ENCODE assay signal across 8 cellular contexts in the genomic region with DNA sequence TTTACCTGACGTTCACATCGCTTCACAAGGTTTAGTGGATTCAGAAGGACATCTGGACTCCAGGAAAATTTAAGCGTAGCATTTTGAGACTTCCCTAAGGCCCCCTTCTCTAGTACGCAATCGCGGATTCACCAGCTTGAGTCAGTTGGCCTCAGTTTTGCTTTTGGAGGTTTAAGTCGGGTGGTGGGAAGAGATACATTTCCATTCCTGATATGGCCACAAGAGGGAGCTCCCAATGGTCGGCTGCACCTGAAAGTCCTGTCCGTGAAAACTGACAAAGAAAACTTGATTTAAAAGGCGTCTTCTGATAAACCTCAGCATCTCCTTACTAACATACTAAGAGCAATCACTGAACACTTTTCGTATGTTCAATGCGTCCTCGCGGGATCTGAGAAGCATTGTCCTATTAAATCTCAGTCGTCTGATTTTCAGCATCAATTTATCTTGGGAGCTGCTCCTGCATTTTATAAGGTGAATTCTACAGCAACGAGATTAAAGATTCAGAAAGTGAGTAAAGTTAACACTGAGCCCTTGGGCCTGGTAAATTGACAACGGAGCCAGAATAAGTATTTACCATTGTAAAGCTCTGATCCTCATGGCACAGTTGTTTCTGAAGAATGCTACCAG. TPM values are rescaled to one million over a fixed set of nuclear protein-coding genes. Genes with fewer than 3 reads are reported as not detected.
DNase-seq lines count a peak whose midpoint lies in the region; ATAC-seq and TF ChIP-seq lines count a peak whose summit lies in the region.

No MANE protein-coding gene starts in this region.

- ATAC-seq in activated B cell treated with CpG ODN at 0.5 μM for 24 hours (ENCODE audit: low read depth) (peak; percentile 28), left lung (peak; percentile 88), GM21528 (IDR thresholded peaks at IDR 0.05; ENCODE audit: low FRiP score, unreplicated experiment) (no peak)

- no peaks in the 10 kb centered on the region for H3K27me3 ChIP-seq in left lung

- no peaks in the 10 kb centered on the region for H3K36me3 ChIP-seq in left lung

- H3K36me3 Mint-ChIP-seq in activated B cell treated with CpG ODN at 0.5 μM for 24 hours (ENCODE audit: low read depth): no peaks in the 10 kb centered on the region
- no peaks in the 10 kb centered on the region for H3K36me3 Mint-ChIP-seq in chondrocyte (ENCODE audit: low read depth)

- H3K9me3 Mint-ChIP-seq in activated B cell treated with CpG ODN at 0.5 μM for 24 hours (no peaks in the 10 kb centered on the region), chondrocyte (ENCODE audit: low read depth) (no peaks in the 10 kb centered on the region)

- peak overlapping the region in 1 of 2 donors; percentile 17 for H3K4me3 ChIP-seq in left lung

- peaks cover 0 to 37% of the 10 kb centered on the region in 2 donors for H3K4me1 ChIP-seq in left lung

- no peak overlapping the region for H3K27ac Mint-ChIP-seq in activated B cell treated with CpG ODN at 0.5 μM for 24 hours
- H3K27ac Mint-ChIP-seq in chondrocyte (ENCODE audit: unreplicated experiment): no peak overlapping the region

- peaks cover 6% of the 10 kb centered on the region for H3K4me1 Mint-ChIP-seq in activated B cell treated with CpG ODN at 0.5 μM for 24 hours
- peaks cover 6% of the 10 kb centered on the region for H3K4me1 Mint-ChIP-seq in chondrocyte (ENCODE audit: low read depth)

- CTCF ChIA-PET in activated B cell treated with CpG ODN at 0.5 μM for 24 hours (lab: Charles Lee): interaction anchor here (0.6 to 6.1 kb wide), 13 partner anchors 10 to 788 kb away, joined by 3 to 55 read pairs (median 4); a partner anchor contains a TSS

- POLR2A ChIA-PET in activated B cell treated with CpG ODN at 0.5 μM for 24 hours (lab: Charles Lee): interaction anchor here (1.2 kb wide), 1 partner anchor 180 kb away, joined by 4 read pairs; no protein-coding TSS in a partner anchor

- peak; percentile 88 for DNase-seq in DMS53 (lab: John Stamatoyannopoulos, UW)
- DNase-seq in HCEC 1CT: peak; percentile 39
- DNase-seq in NCI-H187 treated with DMSO at 0.1 percent for 48 hours (lab: John Stamatoyannopoulos, UW): peak; percentile 51
- no peak for DNase-seq in activated B cell treated with CpG ODN at 0.5 μM for 24 hours
- no peak for DNase-seq in chondrocyte (ENCODE audit: low spot score)
- no peak for DNase-seq in left lung
- DNase-seq in stimulated activated CD4-positive, alpha-beta T cell treated with anti-CD3 and anti-CD28 coated beads, Interleukin-2, amount 100 ng/mL, for 4 hours (ENCODE audit: low read depth): peak; percentile 29

- no peaks in the 10 kb centered on the region for H3K9me3 ChIP-seq in left lung

- intact Hi-C loops in activated B cell treated with CpG ODN at 0.5 μM for 24 hours (cut with micrococcal nuclease) (loop anchor here (1.0 to 5.0 kb wide), 3 partner anchors 165 to 503 kb away; no protein-coding TSS in a partner anchor), left lung (cut with DNase I) (loop anchor here in 1 of 2 donors (10.0 kb wide), 1 partner anchor 505 kb away; no protein-coding TSS in a partner anchor)

- TF ChIP-seq CTCF in activated B cell treated with CpG ODN at 0.5 μM for 24 hours (IDR thresholded peaks at IDR 0.05) (peak; percentile 31), chondrocyte (IDR thresholded peaks at IDR 0.05) (peak; percentile 94), left lung (IDR thresholded peaks at IDR 0.05) (peak; percentile 83 to 85)

- H3K27ac ChIP-seq in left lung: peak overlapping the region; percentile 84

- peak overlapping the region; percentile 58 for H3K4me3 Mint-ChIP-seq in activated B cell treated with CpG ODN at 0.5 μM for 24 hours
- no peak overlapping the region for H3K4me3 Mint-ChIP-seq in chondrocyte (ENCODE audit: unreplicated experiment)

- H3K27me3 Mint-ChIP-seq in activated B cell treated with CpG ODN at 0.5 μM for 24 hours (peaks cover 15% of the 10 kb centered on the region), chondrocyte (ENCODE audit: low read depth) (peaks cover 24% of the 10 kb centered on the region)

RNA-seq across cellular contexts. Expression of a gene that starts 50.6 kb away (rescaled TPM):
- total RNA-seq in activated B cell treated with CpG ODN at 0.5 μM for 24 hours (not detected in 2 replicates), chondrocyte (0.30 to 0.85 TPM (median 0.36 TPM) in 3 replicates), left lung (1 to 10 TPM; 4.8 to 7.7 TPM)

Comparison
In these comparisons a context has a peak if more than half of its experiments do, and no peak if none do; other contexts are left out.
1. DNase-seq: peak in DMS53 (single experiment), HCEC 1CT (single experiment), NCI-H187 treated with DMSO at 0.1 percent for 48 hours (single experiment) and stimulated activated CD4-positive, alpha-beta T cell treated with anti-CD3 and anti-CD28 coated beads, Interleukin-2, amount 100 ng/mL, for 4 hours (single experiment); none in activated B cell treated with CpG ODN at 0.5 μM for 24 hours (single experiment), chondrocyte (single experiment) and left lung (0 of 2).
2. CTCF ChIP-seq: peak in every context shown above with its lines; median percentile 94 in chondrocyte; 84 in left lung; 31 in activated B cell treated with CpG ODN at 0.5 μM for 24 hours.